In the genomic region with DNA sequence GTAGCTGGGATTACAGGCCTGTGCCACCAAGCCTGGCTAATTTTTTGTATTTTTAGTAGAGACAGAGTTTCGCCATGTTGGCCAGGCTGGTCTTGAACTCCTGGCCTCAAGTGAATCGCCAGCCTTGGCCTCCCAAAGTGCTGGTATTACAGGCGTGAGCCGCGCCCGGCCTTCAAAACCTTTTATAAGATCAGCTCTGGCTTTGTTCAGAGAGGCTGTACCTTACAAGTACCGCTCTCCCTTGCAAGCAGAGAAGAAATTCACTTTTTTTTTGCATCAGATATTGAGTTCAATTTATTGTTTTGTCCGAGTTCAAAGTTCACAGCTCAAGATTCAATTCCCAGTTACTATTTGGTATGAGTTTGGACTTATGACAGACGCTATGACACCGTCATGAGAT, we compare ENCODE assay signal across 9 cellular contexts. TPM values are rescaled to one million over a fixed set of nuclear protein-coding genes. Genes with fewer than 3 reads are reported as not detected.
DNase-seq lines count a peak whose midpoint lies in the region; ATAC-seq, FAIRE-seq and TF ChIP-seq lines count a peak whose summit lies in the region.
"Had no signal": no experiment of that assay in that cellular context is flagged by ENCODE, and none has a peak within 500 bp of the region (broad histone marks: within the 10 kb centered on the region; RNA-seq: fewer than 3 reads in every experiment).

No MANE protein-coding gene starts in this region.

- peaks cover 21 to 37% of the 10 kb centered on the region in 2 donors for H3K4me1 Mint-ChIP-seq in natural killer cell treated with Interleukin-12 subunit alpha and Interleukin-12 subunit beta and Interleukin-15 and Interleukin-18, amount 100 ng/mL, for 72 hours (ENCODE audit: low read depth in 2 of 2)

- H3K36me3 Mint-ChIP-seq in natural killer cell treated with Interleukin-12 subunit alpha and Interleukin-12 subunit beta and Interleukin-15 and Interleukin-18, amount 100 ng/mL, for 72 hours: no peaks in the 10 kb centered on the region

- H3K9me3 ChIP-seq in heart left ventricle (no peaks in the 10 kb centered on the region), ascending aorta (no peaks in the 10 kb centered on the region), transverse colon (no peaks in the 10 kb centered on the region)

- TF ChIP-seq EP300 in transverse colon (IDR thresholded peaks at IDR 0.05; ENCODE audit: low read depth): no peak

- H3K9me3 Mint-ChIP-seq in natural killer cell treated with Interleukin-12 subunit alpha and Interleukin-12 subunit beta and Interleukin-15 and Interleukin-18, amount 100 ng/mL, for 72 hours: no peaks in the 10 kb centered on the region

- H3K27ac ChIP-seq in heart left ventricle (peak overlapping the region in 10 of 12 donors; percentile 89 to 98 (median 96)), ascending aorta (peak overlapping the region in 1 of 2 donors; percentile 68), transverse colon (peak overlapping the region; percentile 78 to 91 (median 88))

- H3K4me3 ChIP-seq in heart left ventricle (peak overlapping the region in 9 of 12 donors; percentile 68 to 100 (median 91)), ascending aorta (peak overlapping the region; percentile 47 to 93), transverse colon (no peak overlapping the region)

- H3K27me3 ChIP-seq in heart left ventricle (no peaks in the 10 kb centered on the region), ascending aorta (no peaks in the 10 kb centered on the region), transverse colon (peaks cover 64% of the 10 kb centered on the region)

- peaks cover 0 to 3% of the 10 kb centered on the region in 2 donors for H3K27me3 Mint-ChIP-seq in natural killer cell treated with Interleukin-12 subunit alpha and Interleukin-12 subunit beta and Interleukin-15 and Interleukin-18, amount 100 ng/mL, for 72 hours

- 96 to 98% (median 97%) methylated on average over 10 of the region's 10 CpGs for WGBS in heart left ventricle, 4 donors
- WGBS in transverse colon (ENCODE audit: low coverage in 1 of 2), 2 donors: 40 to 90% methylated on average over 3 to 10 of the region's 10 CpGs

- H3K4me3 Mint-ChIP-seq in natural killer cell treated with Interleukin-12 subunit alpha and Interleukin-12 subunit beta and Interleukin-15 and Interleukin-18, amount 100 ng/mL, for 72 hours: peak overlapping the region; percentile 95

- in situ Hi-C loops in transverse colon (cut with MboI; ENCODE audit: low pct_ligation_motif_present in 1 of 4, low pct_unique_long_range_greater_than_20kb in 1 of 4, low sequenced_read_pairs in 3 of 4): no loop called here

- H3K4me1 ChIP-seq in heart left ventricle (peaks cover 0 to 30% (median 16%) of the 10 kb centered on the region in 12 donors), ascending aorta (peaks cover 0 to 7% of the 10 kb centered on the region in 2 donors), transverse colon (peaks cover 0 to 22% (median 10%) of the 10 kb centered on the region in 4 donors)

- no peak for FAIRE-seq in GM19239 (lab: Jason Lieb, UNC)

- H3K36me3 ChIP-seq in heart left ventricle (no peaks in the 10 kb centered on the region), ascending aorta (no peaks in the 10 kb centered on the region), transverse colon (no peaks in the 10 kb centered on the region)

- ATAC-seq in heart left ventricle (no peak), Right ventricle myocardium inferior (no peak)
- ATAC-seq in natural killer cell treated with Interleukin-12 subunit alpha and Interleukin-12 subunit beta and Interleukin-15 and Interleukin-18, amount 100 ng/mL, for 72 hours: no peak

- TF ChIP-seq POLR2A in heart left ventricle (IDR thresholded peaks at IDR 0.05) (no peak), transverse colon (IDR thresholded peaks at IDR 0.05) (no peak)

- peak overlapping the region; percentile 86 to 93 for H3K27ac Mint-ChIP-seq in natural killer cell treated with Interleukin-12 subunit alpha and Interleukin-12 subunit beta and Interleukin-15 and Interleukin-18, amount 100 ng/mL, for 72 hours

- TF ChIP-seq CTCF in heart left ventricle (IDR thresholded peaks at IDR 0.05) (no peak), ascending aorta (IDR thresholded peaks at IDR 0.05) (no peak), transverse colon (IDR thresholded peaks at IDR 0.05) (no peak)

- intact Hi-C loops in heart left ventricle (cut with DNase I) (loop anchor here in 6 of 10 donors (5.0 to 10.0 kb wide), 3 partner anchors 55 to 405 kb away; partner anchors contain the start of gene ATRN (in 4 of the 6)), Right ventricle myocardium inferior (cut with DNase I) (loop anchor here (5.0 kb wide), 1 partner anchor 67 kb away; no protein-coding TSS in a partner anchor), ascending aorta (cut with DNase I) (loop anchor here (2.0 to 10.0 kb wide), 6 partner anchors 61 to 755 kb away; partner anchors contain the start of genes ATRN, DDRGK1, GNRH2 and ITPA), transverse colon (cut with DNase I; ENCODE audit: low total_unique reads) (no loop called here)

- DNase-seq in heart left ventricle: no peak
- no peak for DNase-seq in Right ventricle myocardium inferior (ENCODE audit: missing footprints)
- no peak for DNase-seq in ascending aorta (ENCODE audit: low spot score in 2 of 2)
- DNase-seq in natural killer cell treated with Interleukin-12 subunit alpha and Interleukin-12 subunit beta and Interleukin-15 and Interleukin-18, amount 100 ng/mL, for 72 hours (ENCODE audit: low spot score): no peak
- no peak for DNase-seq in transverse colon
- DNase-seq in GDM1 (lab: John Stamatoyannopoulos, UW): no peak
- DNase-seq in Ammon's horn (ENCODE audit: low spot score): no peak
- DNase-seq in GM19239 (ENCODE audit: insufficient read length, low spot score): no peak

RNA-seq across cellular contexts. Expression of gene DNAAF9, which starts 1.9 kb away (rescaled TPM):
- total RNA-seq in heart left ventricle (10 to 100 TPM; 16.8 to 33.9 (median 26.8) TPM), Right ventricle myocardium inferior (22.1 TPM), ascending aorta (10.9 TPM), transverse colon (1 to 10 TPM; 2.2 to 6.0 (median 5.0) TPM)
- polyA plus RNA-seq in heart left ventricle: 10 to 100 TPM in 1 of 2 donors, 1 to 10 TPM in 1; 9.6 to 16.8 TPM
- total RNA-seq in natural killer cell treated with Interleukin-12 subunit alpha and Interleukin-12 subunit beta and Interleukin-15 and Interleukin-18, amount 100 ng/mL, for 72 hours: 1 to 10 TPM; 2.4 to 3.9 TPM
- total RNA-seq: HT-29 had no signal

Comparison
In these comparisons a context has a peak if more than half of its experiments do, and no peak if none do; other contexts are left out.
1. H3K4me3 ChIP-seq: peak in heart left ventricle (9 of 12) and ascending aorta (2 of 2); none in transverse colon (0 of 4).